In genomic region chr18:47720741-47721140, GRCh38 we compare ENCODE assay signal across 9 cellular contexts.
"Had no signal": no experiment of that assay in that cellular context is flagged by ENCODE, and none has a peak within 500 bp of the region (broad histone marks: within the 10 kb centered on the region; RNA-seq: fewer than 3 reads in every experiment).

No MANE protein-coding gene starts in this region.

- ATAC-seq: HCT116, K562 had no signal

- DNase-seq: GM23248, GOT3, H7, IMR-90, KG1 had no signal

- H3K4me1 ChIP-seq: HAP-1 had no signal

- H3K36me3 ChIP-seq: HAP-1 had no signal

- H3K9me3 ChIP-seq: HAP-1 had no signal

- H3K27ac ChIP-seq: GM23248, HL-60 had no signal

- H3K4me3 ChIP-seq: GM23248, HAP-1, K562 had no signal
